ENCODE assay signal across 9 cellular contexts in genomic region chrX:115344885-115345653, GRCh38. TPM values are rescaled to one million over a fixed set of nuclear protein-coding genes. Genes with fewer than 3 reads are reported as not detected.
DNase-seq lines count a peak whose midpoint lies in the region; ATAC-seq and TF ChIP-seq lines count a peak whose summit lies in the region.
"Had no signal": no experiment of that assay in that cellular context is flagged by ENCODE, and none has a peak within 500 bp of the region (broad histone marks: within the 10 kb centered on the region; RNA-seq: fewer than 3 reads in every experiment).

No MANE protein-coding gene starts in this region.

- H3K36me3 ChIP-seq in heart right ventricle: no peaks in the 10 kb centered on the region

- no peaks in the 10 kb centered on the region for H3K27me3 Mint-ChIP-seq in progenitor cell of endocrine pancreas
- H3K27me3 Mint-ChIP-seq: activated naive CD8-positive, alpha-beta T cell had no signal

- H3K9me3 ChIP-seq in heart right ventricle: no peaks in the 10 kb centered on the region

- no peak overlapping the region for H3K4me3 Mint-ChIP-seq in progenitor cell of endocrine pancreas (ENCODE audit: low read depth)
- H3K4me3 Mint-ChIP-seq: activated naive CD8-positive, alpha-beta T cell had no signal

- H3K4me3 ChIP-seq in heart right ventricle: no peak overlapping the region

- H3K27ac ChIP-seq in heart right ventricle: peak overlapping the region in 9 of 10 donors; percentile 15 to 80 (median 65)

- WGBS in heart right ventricle, 2 donors: 0 to 24% methylated on average over 3 of the region's 3 CpGs

- H3K36me3 Mint-ChIP-seq in progenitor cell of endocrine pancreas (ENCODE audit: insufficient read depth): peaks cover 6% of the 10 kb centered on the region
- H3K36me3 Mint-ChIP-seq: activated naive CD8-positive, alpha-beta T cell had no signal

- peaks cover 6% of the 10 kb centered on the region for H3K9me3 Mint-ChIP-seq in progenitor cell of endocrine pancreas (ENCODE audit: low read depth)

- H3K27ac Mint-ChIP-seq in progenitor cell of endocrine pancreas: peak overlapping the region; percentile 88
- H3K27ac Mint-ChIP-seq: activated naive CD8-positive, alpha-beta T cell had no signal

- peaks cover 0 to 19% (median 8%) of the 10 kb centered on the region in 9 donors for H3K4me1 ChIP-seq in heart right ventricle

- no peak for TF ChIP-seq CTCF in heart right ventricle (IDR thresholded peaks at IDR 0.05)
- TF ChIP-seq CTCF in progenitor cell of endocrine pancreas (IDR thresholded peaks at IDR 0.05; ENCODE audit: unreplicated experiment): no peak

- H3K4me1 Mint-ChIP-seq in progenitor cell of endocrine pancreas (ENCODE audit: low read depth): peaks cover 20% of the 10 kb centered on the region

- intact Hi-C loops in heart right ventricle (cut with DNase I): loop anchor here in 1 of 10 donors (5.0 kb wide), 1 partner anchor 302 kb away; no protein-coding TSS in a partner anchor

- DNase-seq in COLO668 (lab: John Stamatoyannopoulos, UW; ENCODE audit: unreplicated experiment) (peak; percentile 18), NCI-H146 (lab: John Stamatoyannopoulos, UW) (peak; percentile 84), amygdala (lab: John Stamatoyannopoulos, UW) (peak in 54 of 56 donors; percentile 0 to 85 (median 58)), heart right ventricle (peak; percentile 74 to 84), progenitor cell of endocrine pancreas (ENCODE audit: low spot score, unreplicated experiment) (no peak), GDM1 (lab: John Stamatoyannopoulos, UW) (no peak)

- peaks cover 0 to 35% (median 0%) of the 10 kb centered on the region in 7 donors for H3K27me3 ChIP-seq in heart right ventricle

- ATAC-seq in heart right ventricle: peak; percentile 88 to 98 (median 95)
- ATAC-seq in HG03469 (IDR thresholded peaks at IDR 0.05; ENCODE audit: unreplicated experiment): no peak
- ATAC-seq in HG03354 (IDR thresholded peaks at IDR 0.05; ENCODE audit: poor library complexity, severe bottlenecking, unreplicated experiment): no peak

RNA-seq across cellular contexts. Expression of gene LUZP4, which starts 55.6 kb away (rescaled TPM):
- total RNA-seq in heart right ventricle (not detected), progenitor cell of endocrine pancreas (not detected in 2 replicates)
- polyA plus RNA-seq in heart right ventricle: not detected

Comparison
In these comparisons a context has a peak if more than half of its experiments do, and no peak if none do; other contexts are left out.
1. DNase-seq: peak in COLO668 (single experiment), NCI-H146 (single experiment), amygdala (54 of 56) and heart right ventricle (2 of 2); none in progenitor cell of endocrine pancreas (single experiment) and GDM1 (single experiment).
2. ATAC-seq: peak in heart right ventricle (8 of 8); none in HG03469 (single experiment) and HG03354 (single experiment).